ENCODE assay signal across 12 cellular contexts in genomic region chr17:49898547-49899490, GRCh38. TPM values are rescaled to one million over a fixed set of nuclear protein-coding genes. Genes with fewer than 3 reads are reported as not detected.
DNase-seq lines count a peak whose midpoint lies in the region; TF ChIP-seq lines count a peak whose summit lies in the region.
"Had no signal": no experiment of that assay in that cellular context is flagged by ENCODE, and none has a peak within 500 bp of the region (broad histone marks: within the 10 kb centered on the region; RNA-seq: fewer than 3 reads in every experiment).

No MANE protein-coding gene starts in this region.

- H3K4me1 ChIP-seq in spleen = peaks cover 0 to 6% (median 2%) of the 10 kb centered on the region in 6 donors
- H3K4me1 ChIP-seq: pancreas had no signal

- TF ChIP-seq POLR2A in spleen (IDR thresholded peaks at IDR 0.05) = no peak

- TF ChIP-seq CTCF in chondrocyte (IDR thresholded peaks at IDR 0.05) = peak; percentile 21
- TF ChIP-seq CTCF in nephron progenitor cell (IDR thresholded peaks at IDR 0.05) = peak; percentile 14
- TF ChIP-seq CTCF in spleen (IDR thresholded peaks at IDR 0.05 in 8 of 11, conservative IDR thresholded peaks at IDR 0.05 in 3 of 11) = no peak
- no peak for TF ChIP-seq CTCF in CD14-positive monocyte (IDR thresholded peaks at IDR 0.05)

- H3K27ac Mint-ChIP-seq in chondrocyte (ENCODE audit: unreplicated experiment) (no peak overlapping the region), nephron progenitor cell (no peak overlapping the region), CD14-positive monocyte (no peak overlapping the region)
- H3K27ac Mint-ChIP-seq: activated T-helper 2 cell treated with anti-CD3 and anti-CD28 coated beads, Interferon-gamma antibody, Interleukin-2, Interleukin-4, amounts not matched to agents 10 μg/mL and 5 μg/mL and 100 μg/mL, durations not matched to agents 14 hours and 24 hours and 36 hours had no signal

- H3K36me3 Mint-ChIP-seq in chondrocyte (ENCODE audit: low read depth) = no peaks in the 10 kb centered on the region
- no peaks in the 10 kb centered on the region for H3K36me3 Mint-ChIP-seq in nephron progenitor cell (ENCODE audit: low read depth)
- H3K36me3 Mint-ChIP-seq in CD14-positive monocyte = no peaks in the 10 kb centered on the region

- 69 to 88% (median 75%) methylated on average over 7 to 9 of the region's 9 CpGs for WGBS in spleen, 5 donors

- H3K9me3 ChIP-seq in spleen = no peaks in the 10 kb centered on the region
- H3K9me3 ChIP-seq: pancreas had no signal

- H3K4me3 Mint-ChIP-seq in chondrocyte (ENCODE audit: unreplicated experiment) (no peak overlapping the region), nephron progenitor cell (no peak overlapping the region), CD14-positive monocyte (no peak overlapping the region)

- H3K27me3 Mint-ChIP-seq in chondrocyte (ENCODE audit: low read depth) = peaks cover 65% of the 10 kb centered on the region
- peaks cover 67% of the 10 kb centered on the region for H3K27me3 Mint-ChIP-seq in nephron progenitor cell (ENCODE audit: low read depth, poor library complexity)
- peaks cover 52 to 88% (median 68%) of the 10 kb centered on the region in 3 donors for H3K27me3 Mint-ChIP-seq in CD14-positive monocyte (ENCODE audit: low read depth in 3 of 3)

- no peaks in the 10 kb centered on the region for H3K36me3 ChIP-seq in spleen
- H3K36me3 ChIP-seq: pancreas had no signal

- no peak overlapping the region for H3K27ac ChIP-seq in spleen
- H3K27ac ChIP-seq: pancreas had no signal

- H3K4me3 ChIP-seq in spleen = no peak overlapping the region
- H3K4me3 ChIP-seq: pancreas had no signal

- H3K4me1 Mint-ChIP-seq in chondrocyte (ENCODE audit: low read depth) (no peaks in the 10 kb centered on the region), nephron progenitor cell (peaks cover 50% of the 10 kb centered on the region), CD14-positive monocyte (no peaks in the 10 kb centered on the region)

- intact Hi-C loops in spleen (cut with DNase I; ENCODE audit: low total_unique reads) = no loop called here
- intact Hi-C loops in CD14-positive monocyte (cut with micrococcal nuclease) = no loop called here

- peaks cover 2 to 97% (median 35%) of the 10 kb centered on the region in 7 donors for H3K27me3 ChIP-seq in spleen (replicated peaks in 1 of 7)

- H3K9me3 Mint-ChIP-seq in chondrocyte (ENCODE audit: low read depth) (no peaks in the 10 kb centered on the region), nephron progenitor cell (no peaks in the 10 kb centered on the region), CD14-positive monocyte (peaks cover 0 to 11% (median 3%) of the 10 kb centered on the region in 7 donors)
- H3K9me3 Mint-ChIP-seq: activated T-helper 2 cell treated with anti-CD3 and anti-CD28 coated beads, Interferon-gamma antibody, Interleukin-2, Interleukin-4, amounts not matched to agents 10 μg/mL and 5 μg/mL and 100 μg/mL, durations not matched to agents 14 hours and 24 hours and 36 hours had no signal

- peak; percentile 42 to 62 for DNase-seq in NCI-H524 (lab: John Stamatoyannopoulos, UW)
- DNase-seq in NCI-H524 treated with DMSO at 0.1 percent for 48 hours (lab: John Stamatoyannopoulos, UW) = no peak
- peak; percentile 36 for DNase-seq in NCI-H1105 treated with DMSO at 0.1 percent for 48 hours (lab: John Stamatoyannopoulos, UW)
- no peak for DNase-seq in chondrocyte (ENCODE audit: low spot score)
- DNase-seq in nephron progenitor cell = peak; percentile 45
- no peak for DNase-seq in AG20443 (ENCODE audit: low spot score)
- DNase-seq in spleen = no peak
- DNase-seq in CD14-positive monocyte (ENCODE audit: low spot score) = no peak
- DNase-seq: pancreas, T1000 had no signal

RNA-seq across cellular contexts. Expression of gene TAC4, which starts 51.0 kb away (rescaled TPM):
- total RNA-seq in chondrocyte (not detected in 3 replicates), spleen (not detected)
- polyA plus RNA-seq in spleen (not detected), CD14-positive monocyte (not detected)
- total RNA-seq: activated T-helper 2 cell treated with anti-CD3 and anti-CD28 coated beads, Interferon-gamma antibody, Interleukin-2, Interleukin-4, amounts not matched to agents 10 μg/mL and 5 μg/mL and 100 μg/mL, durations not matched to agents 14 hours and 24 hours and 36 hours; dermis microvascular lymphatic vessel endothelial cell; pancreas had no signal
- polyA plus RNA-seq: pancreas had no signal

Comparison
In these comparisons a context has a peak if more than half of its experiments do, and no peak if none do; other contexts are left out.
1. DNase-seq: peak in NCI-H524 (2 of 2), NCI-H1105 treated with DMSO at 0.1 percent for 48 hours (single experiment) and nephron progenitor cell (single experiment); none in NCI-H524 treated with DMSO at 0.1 percent for 48 hours (single experiment), chondrocyte (single experiment), AG20443 (single experiment), spleen (single experiment) and CD14-positive monocyte (single experiment).
2. CTCF ChIP-seq: peak in chondrocyte (single experiment) and nephron progenitor cell (single experiment); none in spleen (0 of 11) and CD14-positive monocyte (single experiment).